ENCODE assay signal across 8 cellular contexts in genomic region chr11:12008790-12009616, GRCh38. TPM values are rescaled to one million over a fixed set of nuclear protein-coding genes. Genes with fewer than 3 reads are reported as not detected.
DNase-seq lines count a peak whose midpoint lies in the region; ATAC-seq and TF ChIP-seq lines count a peak whose summit lies in the region.

No MANE protein-coding gene starts in this region.

- peaks cover 24% of the 10 kb centered on the region for H3K27me3 ChIP-seq in effector memory CD4-positive, alpha-beta T cell (replicated peaks; ENCODE audit: control insufficient read depth, insufficient read depth, low read length, poor library complexity, severe bottlenecking)
- peaks cover 78% of the 10 kb centered on the region for H3K27me3 ChIP-seq in transverse colon

- TF ChIP-seq CTCF in transverse colon (IDR thresholded peaks at IDR 0.05): no peak

- H3K27ac ChIP-seq in effector memory CD4-positive, alpha-beta T cell (ENCODE audit: insufficient read depth, low read length, poor library complexity, severe bottlenecking): no peak overlapping the region
- H3K27ac ChIP-seq in transverse colon: peak overlapping the region; percentile 38 to 59 (median 46)

- H3K9me3 Mint-ChIP-seq in memory B cell: peaks cover 2% of the 10 kb centered on the region

- peaks cover 38% of the 10 kb centered on the region for H3K27me3 Mint-ChIP-seq in memory B cell

- 7% methylated on average over 15 of the region's 76 CpGs; no CpG with 5 or more reads in 1 of the 2 donors for WGBS in transverse colon (ENCODE audit: low coverage in 1 of 2), 2 donors

- ATAC-seq in memory B cell (ENCODE audit: low read depth) (no peak), HG02840 (IDR thresholded peaks at IDR 0.05; ENCODE audit: low FRiP score, unreplicated experiment) (no peak)

- H3K36me3 ChIP-seq in effector memory CD4-positive, alpha-beta T cell (ENCODE audit: control insufficient read depth, insufficient read depth, low read length): no peaks in the 10 kb centered on the region
- no peaks in the 10 kb centered on the region for H3K36me3 ChIP-seq in transverse colon

- no peak for TF ChIP-seq EP300 in transverse colon (IDR thresholded peaks at IDR 0.05; ENCODE audit: low read depth)

- intact Hi-C loops in transverse colon (cut with DNase I; ENCODE audit: low total_unique reads): no loop called here

- H3K27ac Mint-ChIP-seq in memory B cell: no peak overlapping the region

- H3K4me3 Mint-ChIP-seq in memory B cell: peak overlapping the region; percentile 60

- no peak for TF ChIP-seq POLR2A in transverse colon (IDR thresholded peaks at IDR 0.05)

- in situ Hi-C loops in transverse colon (cut with MboI; ENCODE audit: low pct_ligation_motif_present in 1 of 4, low pct_unique_long_range_greater_than_20kb in 1 of 4, low sequenced_read_pairs in 3 of 4): no loop called here

- no peaks in the 10 kb centered on the region for H3K4me1 Mint-ChIP-seq in memory B cell

- no peaks in the 10 kb centered on the region for H3K36me3 Mint-ChIP-seq in memory B cell

- DNase-seq in EH (ENCODE audit: low read depth): peak; percentile 81
- peak; percentile 87 for DNase-seq in NCI-H69 (lab: John Stamatoyannopoulos, UW)
- DNase-seq in effector memory CD4-positive, alpha-beta T cell: no peak
- no peak for DNase-seq in memory B cell (ENCODE audit: low spot score in 2 of 2)
- DNase-seq in transverse colon: peak; percentile 14
- no peak for DNase-seq in HPDE6-E6E7 (ENCODE audit: extremely low spot score)
- DNase-seq in COR-L47 (lab: John Stamatoyannopoulos, UW): no peak

- peak overlapping the region; percentile 44 for H3K4me3 ChIP-seq in effector memory CD4-positive, alpha-beta T cell (ENCODE audit: insufficient read depth, low read depth, low read length, poor library complexity, severe bottlenecking)
- peak overlapping the region; percentile 34 to 60 (median 42) for H3K4me3 ChIP-seq in transverse colon

- no peaks in the 10 kb centered on the region for H3K9me3 ChIP-seq in effector memory CD4-positive, alpha-beta T cell (ENCODE audit: control insufficient read depth, low read length)
- no peaks in the 10 kb centered on the region for H3K9me3 ChIP-seq in transverse colon

- H3K4me1 ChIP-seq in effector memory CD4-positive, alpha-beta T cell (ENCODE audit: control insufficient read depth, insufficient read depth, low read length, poor library complexity, severe bottlenecking): peaks cover 8% of the 10 kb centered on the region
- H3K4me1 ChIP-seq in transverse colon: peaks cover 0 to 13% (median 11%) of the 10 kb centered on the region in 4 donors

RNA-seq across cellular contexts. Expression of gene DKK3, which starts 0.6 kb away (rescaled TPM):
- total RNA-seq in transverse colon: 100 to 1,000 TPM in 1 of 4 donors, 10 to 100 TPM in 3; 27.2 to 181 (median 40.1) TPM

Comparison
In these comparisons a context has a peak if more than half of its experiments do, and no peak if none do; other contexts are left out.
1. DNase-seq: peak in EH (single experiment), NCI-H69 (single experiment) and transverse colon (single experiment); none in effector memory CD4-positive, alpha-beta T cell (0 of 3), memory B cell (0 of 2), HPDE6-E6E7 (single experiment) and COR-L47 (single experiment).